ENCODE assay signal across 8 cellular contexts in genomic region chr1:108570128-108570527, GRCh38.
A peak's percentile ranks its signal among the peaks of the same experiment; 100 is the strongest.
DNase-seq lines count a peak whose midpoint lies in the region; ATAC-seq and TF ChIP-seq lines count a peak whose summit lies in the region.
"Had no signal": no experiment of that assay in that cellular context is flagged by ENCODE, and none has a peak within 500 bp of the region (broad histone marks: within the 10 kb centered on the region; RNA-seq: fewer than 3 reads in every experiment).

No MANE protein-coding gene starts in this region.

- H3K4me3 Mint-ChIP-seq in stimulated activated effector memory CD8-positive, alpha-beta T cell treated with anti-CD3 and anti-CD28 coated beads, Interleukin-12 subunit alpha, Interleukin-12 subunit beta, amount 100 ng/mL, for 72 hours: no peak overlapping the region
- H3K4me3 Mint-ChIP-seq: activated naive CD8-positive, alpha-beta T cell had no signal

- H3K36me3 Mint-ChIP-seq in stimulated activated effector memory CD8-positive, alpha-beta T cell treated with anti-CD3 and anti-CD28 coated beads, Interleukin-12 subunit alpha, Interleukin-12 subunit beta, amount 100 ng/mL, for 72 hours: no peaks in the 10 kb centered on the region
- H3K36me3 Mint-ChIP-seq: activated naive CD8-positive, alpha-beta T cell had no signal

- DNase-seq in GM10248 (ENCODE audit: extremely low spot score) (peak; percentile 45), RPMI8226 (peak; percentile 16), fibroblast of peridontal ligament (ENCODE audit: extremely low read depth) (peak; percentile 18)
- DNase-seq in stimulated activated effector memory CD8-positive, alpha-beta T cell treated with anti-CD3 and anti-CD28 coated beads, Interleukin-12 subunit alpha, Interleukin-12 subunit beta, amount 100 ng/mL, for 72 hours (ENCODE audit: low spot score in 2 of 2): no peak
- no peak for DNase-seq in activated CD4-positive, CD25-positive, alpha-beta regulatory T cell treated with anti-CD3 and anti-CD28 coated beads, Interleukin-2, amount 50 U/mL, for 72 hours

- H3K27ac Mint-ChIP-seq in stimulated activated effector memory CD8-positive, alpha-beta T cell treated with anti-CD3 and anti-CD28 coated beads, Interleukin-12 subunit alpha, Interleukin-12 subunit beta, amount 100 ng/mL, for 72 hours: no peak overlapping the region
- H3K27ac Mint-ChIP-seq: activated naive CD8-positive, alpha-beta T cell had no signal

- peaks cover 6% of the 10 kb centered on the region for H3K4me1 Mint-ChIP-seq in stimulated activated effector memory CD8-positive, alpha-beta T cell treated with anti-CD3 and anti-CD28 coated beads, Interleukin-12 subunit alpha, Interleukin-12 subunit beta, amount 100 ng/mL, for 72 hours

- peak; percentile 58 for TF ChIP-seq CTCF in GM10248 (IDR thresholded peaks at IDR 0.05; ENCODE audit: control extremely low read depth, extremely low read depth, low read depth, missing control alignments)

- H3K9me3 Mint-ChIP-seq in stimulated activated effector memory CD8-positive, alpha-beta T cell treated with anti-CD3 and anti-CD28 coated beads, Interleukin-12 subunit alpha, Interleukin-12 subunit beta, amount 100 ng/mL, for 72 hours: no peaks in the 10 kb centered on the region

- POLR2A ChIA-PET in GM10248 (lab: Yijun Ruan, JAX): no interaction called here

- ATAC-seq in GM21367 (IDR thresholded peaks at IDR 0.05; ENCODE audit: unreplicated experiment): peak; percentile 97
- ATAC-seq in HG03439 (IDR thresholded peaks at IDR 0.05; ENCODE audit: unreplicated experiment): peak; percentile 99
- peak; percentile 99 for ATAC-seq in stimulated activated effector memory CD8-positive, alpha-beta T cell treated with anti-CD3 and anti-CD28 coated beads, Interleukin-12 subunit alpha, Interleukin-12 subunit beta, amount 100 ng/mL, for 72 hours

- CTCF ChIA-PET in GM10248 (lab: Yijun Ruan, JAX): interaction anchor here (0.9 to 3.8 kb wide), 9 partner anchors 10 to 58 kb away, joined by 3 to 46 read pairs (median 4); partner anchors contain the start of gene EEIG2

Comparison
In these comparisons a context has a peak if more than half of its experiments do, and no peak if none do; other contexts are left out.
1. DNase-seq: peak in GM10248 (single experiment), RPMI8226 (single experiment) and fibroblast of peridontal ligament (single experiment); none in stimulated activated effector memory CD8-positive, alpha-beta T cell treated with anti-CD3 and anti-CD28 coated beads, Interleukin-12 subunit alpha, Interleukin-12 subunit beta, amount 100 ng/mL, for 72 hours (0 of 2) and activated CD4-positive, CD25-positive, alpha-beta regulatory T cell treated with anti-CD3 and anti-CD28 coated beads, Interleukin-2, amount 50 U/mL, for 72 hours (single experiment).
2. Peak in every context shown above with its lines, with median percentiles within 50 percentile points of each other: ATAC-seq.